ENCODE assay signal across 8 cellular contexts in the genomic region with DNA sequence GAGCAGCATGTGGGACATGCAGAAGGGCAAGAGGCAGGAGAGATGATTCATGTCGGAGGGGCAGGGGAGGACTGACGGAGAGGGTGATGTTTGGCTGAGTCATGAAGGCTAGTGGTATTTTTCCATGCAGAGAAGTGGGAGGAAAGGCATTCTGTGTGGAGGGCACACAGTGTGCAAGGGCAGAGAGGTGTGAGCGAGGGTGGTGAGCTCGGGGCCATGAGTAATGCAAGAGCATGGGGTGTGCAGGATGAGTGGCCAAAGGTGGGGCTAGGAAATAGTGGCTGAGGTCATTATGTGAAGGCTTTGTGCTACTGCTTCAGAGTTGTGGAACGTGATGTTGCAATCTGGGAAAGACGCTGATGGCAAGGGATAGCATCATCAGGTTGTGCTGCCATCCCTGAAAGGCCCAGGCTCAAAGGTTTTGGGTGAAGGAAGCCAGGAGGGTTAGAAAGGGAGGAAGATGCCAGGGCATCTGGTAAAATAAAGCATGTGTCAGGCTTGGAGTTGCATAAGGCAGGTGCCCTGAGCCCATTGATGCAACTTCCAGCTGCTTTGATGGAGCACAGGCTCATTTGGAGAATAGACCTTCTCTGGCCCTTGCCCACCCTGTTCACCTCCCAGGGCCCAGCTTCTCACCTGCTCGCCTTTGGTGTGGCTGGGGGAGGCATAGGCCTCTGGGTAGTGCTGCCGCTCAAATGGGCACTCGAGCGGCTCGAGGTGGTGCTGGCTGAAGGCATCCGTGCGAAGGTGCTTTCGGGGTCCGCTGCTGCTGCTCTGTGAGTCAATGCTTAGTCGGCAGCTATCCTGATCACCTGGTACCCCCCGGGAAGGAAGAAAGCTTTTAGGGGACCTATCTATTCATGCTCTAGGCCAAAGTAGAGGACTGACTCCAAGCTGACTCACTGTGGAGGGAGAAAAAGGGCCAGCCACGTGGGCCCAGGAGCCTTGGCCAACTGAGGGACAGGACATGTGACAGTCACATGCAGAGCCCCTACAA. TPM values are rescaled to one million over a fixed set of nuclear protein-coding genes. Genes with fewer than 3 reads are reported as not detected.
DNase-seq lines count a peak whose midpoint lies in the region; ATAC-seq and TF ChIP-seq lines count a peak whose summit lies in the region.

No MANE protein-coding gene starts in this region.

- H3K4me3 ChIP-seq in foreskin fibroblast (ENCODE audit: low read depth in 1 of 2, low read length in 2 of 2) = peak overlapping the region in 1 of 2 donors; percentile 3

- DNase-seq in Right ventricle myocardium inferior (ENCODE audit: missing footprints) (peak; percentile 75), cardiac septum (ENCODE audit: low spot score) (no peak), foreskin fibroblast (peak; percentile 100), sciatic nerve (ENCODE audit: low spot score) (no peak), D341Med (ENCODE audit: low spot score) (no peak), left lobe of liver (ENCODE audit: low spot score) (no peak), NCI-H2029 treated with DMSO at 0.1 percent for 48 hours (lab: John Stamatoyannopoulos, UW) (no peak)
- DNase-seq in activated CD8-positive, alpha-beta memory T cell treated with anti-CD3 and anti-CD28 coated beads, Interleukin-2, amount 50 U/mL, for 4 hours = peak; percentile 53

- TF ChIP-seq CTCF in foreskin fibroblast (IDR thresholded peaks at IDR 0.05; ENCODE audit: low read depth, low read length) = no peak

- intact Hi-C loops in Right ventricle myocardium inferior (cut with DNase I) (no loop called here), cardiac septum (cut with DNase I) (loop anchor here (5.0 kb wide), 1 partner anchor 104 kb away; no protein-coding TSS in a partner anchor), sciatic nerve (cut with DNase I) (no loop called here)

- ATAC-seq in Right ventricle myocardium inferior = peak; percentile 84
- ATAC-seq in sciatic nerve = peak; percentile 81
- no peak for ATAC-seq in left lobe of liver

RNA-seq across cellular contexts. Expression of gene PAX8, which starts 37.5 kb away (rescaled TPM):
- 0.60 TPM for total RNA-seq in Right ventricle myocardium inferior
- 0.35 TPM for total RNA-seq in cardiac septum
- total RNA-seq in sciatic nerve = 1.2 TPM
- 0.65 TPM for total RNA-seq in left lobe of liver

Comparison
In these comparisons a context has a peak if more than half of its experiments do, and no peak if none do; other contexts are left out.
1. DNase-seq: peak in Right ventricle myocardium inferior (single experiment), activated CD8-positive, alpha-beta memory T cell treated with anti-CD3 and anti-CD28 coated beads, Interleukin-2, amount 50 U/mL, for 4 hours (single experiment) and foreskin fibroblast (2 of 2); none in cardiac septum (single experiment), sciatic nerve (single experiment), D341Med (single experiment), left lobe of liver (single experiment) and NCI-H2029 treated with DMSO at 0.1 percent for 48 hours (single experiment).